In the genomic region with DNA sequence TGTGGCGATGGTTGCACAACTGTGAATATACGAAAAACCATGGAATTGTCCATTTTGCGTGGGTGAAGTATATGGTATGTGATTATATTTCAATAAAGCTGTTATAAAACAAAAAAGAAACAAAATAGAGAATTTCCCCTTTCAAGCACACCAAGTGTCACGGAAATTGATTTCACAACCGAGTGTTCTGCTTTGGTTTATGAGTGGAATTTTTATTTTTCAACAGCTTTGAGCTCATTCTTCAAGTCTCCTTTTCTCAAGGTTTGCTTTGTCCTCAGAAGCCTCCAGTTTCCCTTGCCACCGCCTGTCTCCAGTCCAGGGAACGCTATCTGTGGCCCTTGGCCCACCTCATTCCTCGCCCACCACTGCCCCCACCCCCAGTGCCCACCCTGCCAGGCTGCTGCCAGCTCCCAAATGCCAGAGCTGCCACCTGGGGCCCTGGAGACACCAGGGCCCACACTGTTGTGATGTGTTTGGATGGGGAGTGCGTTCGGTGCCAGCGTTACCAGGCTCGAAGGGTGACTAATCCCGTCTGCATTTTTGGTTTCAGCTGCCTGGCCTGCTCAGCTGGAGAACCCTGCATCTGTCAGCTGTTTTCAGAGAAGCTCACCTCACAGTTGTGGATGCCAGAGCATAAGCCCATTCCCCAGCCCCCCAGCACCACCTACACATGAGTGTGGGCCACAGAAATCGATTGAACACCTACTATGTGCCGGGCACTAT, we compare ENCODE assay signal across 8 cellular contexts. TPM values are rescaled to one million over a fixed set of nuclear protein-coding genes. Genes with fewer than 3 reads are reported as not detected.
DNase-seq lines count a peak whose midpoint lies in the region; ATAC-seq and TF ChIP-seq lines count a peak whose summit lies in the region.

No MANE protein-coding gene starts in this region.

- H4K20me1 ChIP-seq in BLaER1 treated with 17β-estradiol and CSF1 and Interleukin-3, amounts not matched to agents 10 nM and 100 nM: no peaks in the 10 kb centered on the region
- no peaks in the 10 kb centered on the region for H4K20me1 ChIP-seq in GM23338 (replicated peaks; ENCODE audit: insufficient read depth)

- H3K4me2 ChIP-seq in BLaER1 treated with 17β-estradiol and CSF1 and Interleukin-3, amounts not matched to agents 10 nM and 100 nM: peak overlapping the region; percentile 10 to 69 (median 45); a peak in 18 of 22 replicates
- no peak overlapping the region for H3K4me2 ChIP-seq in GM23338

- no peaks in the 10 kb centered on the region for H3K36me3 ChIP-seq in BLaER1 treated with 17β-estradiol and CSF1 and Interleukin-3, amounts not matched to agents 10 nM and 100 nM
- no peaks in the 10 kb centered on the region for H3K36me3 ChIP-seq in GM23338 (ENCODE audit: insufficient read depth)

- peak overlapping the region; percentile 99 for H3K27ac Mint-ChIP-seq in osteocyte (ENCODE audit: unreplicated experiment)
- H3K27ac Mint-ChIP-seq in GM23338: no peak overlapping the region

- no peaks in the 10 kb centered on the region for H3K79me2 ChIP-seq in GM23338 (replicated peaks; ENCODE audit: insufficient read depth)

- TF ChIP-seq CTCF in fibroblast of mammary gland (conservative IDR thresholded peaks at IDR 0.05; ENCODE audit: control insufficient read depth, insufficient read depth, low read depth, low read length): no peak
- no peak for TF ChIP-seq CTCF in osteocyte (IDR thresholded peaks at IDR 0.05)
- no peak for TF ChIP-seq CTCF in GM23338 (conservative IDR thresholded peaks at IDR 0.05; ENCODE audit: low read depth in 2 of 2)

- DNase-seq in RKO (ENCODE audit: low spot score) (peak; percentile 74), fibroblast of mammary gland (ENCODE audit: low read depth) (peak; percentile 85), osteocyte (ENCODE audit: extremely low spot score, unreplicated experiment) (peak; percentile 94), NCI-H1436 (lab: John Stamatoyannopoulos, UW) (no peak), GM23338 (ENCODE audit: low spot score) (no peak)
- no peak for DNase-seq in effector CD8-positive, alpha-beta T cell (lab: John Stamatoyannopoulos, UW)

- ATAC-seq in GM21825 (IDR thresholded peaks at IDR 0.05; ENCODE audit: unreplicated experiment) (no peak), GM23338 (no peak)

- H3K4me3 Mint-ChIP-seq in osteocyte (ENCODE audit: unreplicated experiment) (no peak overlapping the region), GM23338 (no peak overlapping the region)

- H3K9me2 ChIP-seq in GM23338 (ENCODE audit: insufficient read depth): no peaks in the 10 kb centered on the region

- no peaks in the 10 kb centered on the region for H3K36me3 Mint-ChIP-seq in osteocyte (ENCODE audit: unreplicated experiment)
- H3K36me3 Mint-ChIP-seq in GM23338 (ENCODE audit: low read depth): no peaks in the 10 kb centered on the region

- H3K9me3 ChIP-seq in BLaER1 treated with 17β-estradiol and CSF1 and Interleukin-3, amounts not matched to agents 10 nM and 100 nM (replicated peaks in 1 of 11): no peaks in the 10 kb centered on the region

- peak overlapping the region in 10 of 11 experiments; percentile 11 to 63 (median 46); a peak in 14 of 22 replicates for H3K27ac ChIP-seq in BLaER1 treated with 17β-estradiol and CSF1 and Interleukin-3, amounts not matched to agents 10 nM and 100 nM
- no peak overlapping the region for H3K27ac ChIP-seq in GM23338 (ENCODE audit: low read depth)

- H3K27me3 Mint-ChIP-seq in osteocyte (ENCODE audit: unreplicated experiment) (no peaks in the 10 kb centered on the region), GM23338 (ENCODE audit: insufficient read depth, low read depth, poor library complexity) (peaks cover 3% of the 10 kb centered on the region)

- H3K4me3 ChIP-seq in BLaER1 treated with 17β-estradiol and CSF1 and Interleukin-3, amounts not matched to agents 10 nM and 100 nM: no peak overlapping the region
- no peak overlapping the region for H3K4me3 ChIP-seq in fibroblast of mammary gland (ENCODE audit: control insufficient read depth, low read depth, low read length)
- H3K4me3 ChIP-seq in GM23338: no peak overlapping the region

- H3K4me1 Mint-ChIP-seq in osteocyte (ENCODE audit: unreplicated experiment) (peaks cover 31% of the 10 kb centered on the region), GM23338 (no peaks in the 10 kb centered on the region; the same call in 2 of the 3 replicates)

- H3K4me1 ChIP-seq in BLaER1 treated with 17β-estradiol and CSF1 and Interleukin-3, amounts not matched to agents 10 nM and 100 nM: peaks cover 26 to 51% (median 44%) of the 10 kb centered on the region in 10 experiments
- H3K4me1 ChIP-seq in GM23338 (ENCODE audit: insufficient read depth): no peaks in the 10 kb centered on the region

- no peaks in the 10 kb centered on the region for H3K27me3 ChIP-seq in BLaER1 treated with 17β-estradiol and CSF1 and Interleukin-3, amounts not matched to agents 10 nM and 100 nM
- no peaks in the 10 kb centered on the region for H3K27me3 ChIP-seq in GM23338 (ENCODE audit: insufficient read depth)

- no peaks in the 10 kb centered on the region for H3K9me3 Mint-ChIP-seq in osteocyte (ENCODE audit: unreplicated experiment)
- H3K9me3 Mint-ChIP-seq in GM23338: no peaks in the 10 kb centered on the region

- H3F3A ChIP-seq in GM23338 (replicated peaks; ENCODE audit: low read depth): no peaks in the 10 kb centered on the region

- H3K9ac ChIP-seq in BLaER1 treated with 17β-estradiol and CSF1 and Interleukin-3, amounts not matched to agents 10 nM and 100 nM: peak overlapping the region in 3 of 11 experiments; percentile 19 to 48 (median 26); a peak in 3 of 22 replicates

- H2AFZ ChIP-seq in GM23338: no peak overlapping the region

TF ChIP-seq in GM23338, 12 proteins besides CTCF, POLR2A, EP300 and RAD21 (continues in another document):
- TF ChIP-seq CREB1 (CRISPR knock-in tag; IDR thresholded peaks at IDR 0.05; ENCODE audit: low read depth) (no peak), EZH2phosphoT487 (IDR thresholded peaks at IDR 0.05; ENCODE audit: unreplicated experiment) (no peak), JUNB (IDR thresholded peaks at IDR 0.05; ENCODE audit: unreplicated experiment) (no peak), EZH2 (IDR thresholded peaks at IDR 0.05; ENCODE audit: low read depth, unreplicated experiment) (no peak), POLR2AphosphoS5 (IDR thresholded peaks at IDR 0.05; ENCODE audit: low read depth) (no peak), ZNF331 (CRISPR knock-in tag; IDR thresholded peaks at IDR 0.05; ENCODE audit: low read depth) (no peak), NANOG (IDR thresholded peaks at IDR 0.05; ENCODE audit: borderline replicate concordance) (no peak), STAT1 (IDR thresholded peaks at IDR 0.05; ENCODE audit: unreplicated experiment) (no peak)
- TF ChIP-seq, protein P1, sequence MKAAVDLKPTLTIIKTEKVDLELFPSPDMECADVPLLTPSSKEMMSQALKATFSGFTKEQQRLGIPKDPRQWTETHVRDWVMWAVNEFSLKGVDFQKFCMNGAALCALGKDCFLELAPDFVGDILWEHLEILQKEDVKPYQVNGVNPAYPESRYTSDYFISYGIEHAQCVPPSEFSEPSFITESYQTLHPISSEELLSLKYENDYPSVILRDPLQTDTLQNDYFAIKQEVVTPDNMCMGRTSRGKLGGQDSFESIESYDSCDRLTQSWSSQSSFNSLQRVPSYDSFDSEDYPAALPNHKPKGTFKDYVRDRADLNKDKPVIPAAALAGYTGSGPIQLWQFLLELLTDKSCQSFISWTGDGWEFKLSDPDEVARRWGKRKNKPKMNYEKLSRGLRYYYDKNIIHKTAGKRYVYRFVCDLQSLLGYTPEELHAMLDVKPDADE (IDR thresholded peaks at IDR 0.05): no peak
- TF ChIP-seq, protein P2, sequence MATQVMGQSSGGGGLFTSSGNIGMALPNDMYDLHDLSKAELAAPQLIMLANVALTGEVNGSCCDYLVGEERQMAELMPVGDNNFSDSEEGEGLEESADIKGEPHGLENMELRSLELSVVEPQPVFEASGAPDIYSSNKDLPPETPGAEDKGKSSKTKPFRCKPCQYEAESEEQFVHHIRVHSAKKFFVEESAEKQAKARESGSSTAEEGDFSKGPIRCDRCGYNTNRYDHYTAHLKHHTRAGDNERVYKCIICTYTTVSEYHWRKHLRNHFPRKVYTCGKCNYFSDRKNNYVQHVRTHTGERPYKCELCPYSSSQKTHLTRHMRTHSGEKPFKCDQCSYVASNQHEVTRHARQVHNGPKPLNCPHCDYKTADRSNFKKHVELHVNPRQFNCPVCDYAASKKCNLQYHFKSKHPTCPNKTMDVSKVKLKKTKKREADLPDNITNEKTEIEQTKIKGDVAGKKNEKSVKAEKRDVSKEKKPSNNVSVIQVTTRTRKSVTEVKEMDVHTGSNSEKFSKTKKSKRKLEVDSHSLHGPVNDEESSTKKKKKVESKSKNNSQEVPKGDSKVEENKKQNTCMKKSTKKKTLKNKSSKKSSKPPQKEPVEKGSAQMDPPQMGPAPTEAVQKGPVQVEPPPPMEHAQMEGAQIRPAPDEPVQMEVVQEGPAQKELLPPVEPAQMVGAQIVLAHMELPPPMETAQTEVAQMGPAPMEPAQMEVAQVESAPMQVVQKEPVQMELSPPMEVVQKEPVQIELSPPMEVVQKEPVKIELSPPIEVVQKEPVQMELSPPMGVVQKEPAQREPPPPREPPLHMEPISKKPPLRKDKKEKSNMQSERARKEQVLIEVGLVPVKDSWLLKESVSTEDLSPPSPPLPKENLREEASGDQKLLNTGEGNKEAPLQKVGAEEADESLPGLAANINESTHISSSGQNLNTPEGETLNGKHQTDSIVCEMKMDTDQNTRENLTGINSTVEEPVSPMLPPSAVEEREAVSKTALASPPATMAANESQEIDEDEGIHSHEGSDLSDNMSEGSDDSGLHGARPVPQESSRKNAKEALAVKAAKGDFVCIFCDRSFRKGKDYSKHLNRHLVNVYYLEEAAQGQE (IDR thresholded peaks at IDR 0.05; ENCODE audit: unreplicated experiment): no peak

RNA-seq across cellular contexts. Expression of a gene that starts 30.4 kb away (rescaled TPM):
- total RNA-seq in osteocyte: 201 and 250 TPM in 2 replicates
- total RNA-seq in GM23338 (2014; rRNA removed; shearing (Covaris generic)): 12.8 and 17.2 TPM in 2 replicates
- polyA plus RNA-seq in GM23338 (2016; fragmentation: Nextera tagmentation; extraction: Ambion mirVana): 8.7 and 9.7 TPM in 2 replicates

Comparison
In these comparisons a context has a peak if more than half of its experiments do, and no peak if none do; other contexts are left out.
1. DNase-seq: peak in RKO (single experiment), fibroblast of mammary gland (single experiment) and osteocyte (single experiment); none in NCI-H1436 (single experiment), GM23338 (single experiment) and effector CD8-positive, alpha-beta T cell (single experiment).
2. RNA of a gene that starts 30.4 kb away (total RNA-seq): 201 to 250 TPM in osteocyte; 12.8 to 17.2 TPM in GM23338; every median in the first group is over 10 times any median in the second.